Comparison of ENCODE assay signal across 8 cellular contexts in genomic region chr11:44658451-44658850, GRCh38.
A peak's percentile ranks its signal among the peaks of the same experiment; 100 is the strongest.
DNase-seq lines count a peak whose midpoint lies in the region; ATAC-seq and TF ChIP-seq lines count a peak whose summit lies in the region.

No MANE protein-coding gene starts in this region.

- H3K79me2 ChIP-seq in trophoblast cell (ENCODE audit: control insufficient read depth, insufficient read depth, low read length, poor library complexity), result no peaks in the 10 kb centered on the region

- H3K79me1 ChIP-seq in trophoblast cell (ENCODE audit: low read length), result no peaks in the 10 kb centered on the region

- H3K9ac ChIP-seq in trophoblast cell (ENCODE audit: low read length), result no peak overlapping the region

- H3K27me3 ChIP-seq in H7 (ENCODE audit: control insufficient read depth, insufficient read depth, low read length) (no peaks in the 10 kb centered on the region), trophoblast cell (ENCODE audit: insufficient read depth, low read length) (no peaks in the 10 kb centered on the region)

- no peak overlapping the region for H3K4ac ChIP-seq in trophoblast cell (ENCODE audit: low read depth, low read length)

- peak overlapping the region; percentile 71 for H3K27ac Mint-ChIP-seq in glutamatergic neuron (ENCODE audit: unreplicated experiment)
- no peak overlapping the region for H3K27ac Mint-ChIP-seq in natural killer cell treated with Interleukin-12 subunit alpha and Interleukin-12 subunit beta and Interleukin-15 and Interleukin-18, amount 100 ng/mL, for 72 hours

- no CpG with 5 or more reads among the region's 3 CpGs for WGBS in trophoblast cell (ENCODE audit: extremely low coverage, insufficient coverage, insufficient read length)

- H3K9me3 Mint-ChIP-seq in glutamatergic neuron (ENCODE audit: unreplicated experiment), result peaks cover 14% of the 10 kb centered on the region
- no peaks in the 10 kb centered on the region for H3K9me3 Mint-ChIP-seq in natural killer cell treated with Interleukin-12 subunit alpha and Interleukin-12 subunit beta and Interleukin-15 and Interleukin-18, amount 100 ng/mL, for 72 hours

- H3K4me2 ChIP-seq in trophoblast cell (ENCODE audit: low read length), result no peak overlapping the region

- H4K12ac ChIP-seq in trophoblast cell (ENCODE audit: low read depth, low read length), result no peak overlapping the region

- H4K91ac ChIP-seq in trophoblast cell (ENCODE audit: low read depth, low read length), result no peak overlapping the region

- no peak overlapping the region for H3K18ac ChIP-seq in trophoblast cell (ENCODE audit: low read length)

- DNase-seq in AG20443 (ENCODE audit: low spot score), result peak; percentile 38
- DNase-seq in H7, result peak; percentile 70
- peak; percentile 54 for DNase-seq in UCSD-AML1 (lab: John Stamatoyannopoulos, UW; ENCODE audit: unreplicated experiment)
- DNase-seq in glutamatergic neuron, result peak; percentile 53
- no peak for DNase-seq in germinal center (ENCODE audit: low spot score)
- no peak for DNase-seq in natural killer cell treated with Interleukin-12 subunit alpha and Interleukin-12 subunit beta and Interleukin-15 and Interleukin-18, amount 100 ng/mL, for 72 hours (ENCODE audit: low spot score)
- DNase-seq in NCI-H1092 treated with DMSO at 0.1 percent for 48 hours (lab: John Stamatoyannopoulos, UW), result no peak
- DNase-seq in trophoblast cell, result no peak

- H3K27me3 Mint-ChIP-seq in glutamatergic neuron (ENCODE audit: unreplicated experiment), result peaks cover 3% of the 10 kb centered on the region
- H3K27me3 Mint-ChIP-seq in natural killer cell treated with Interleukin-12 subunit alpha and Interleukin-12 subunit beta and Interleukin-15 and Interleukin-18, amount 100 ng/mL, for 72 hours, result peaks cover 14 to 18% of the 10 kb centered on the region in 2 donors

- H4K8ac ChIP-seq in trophoblast cell (ENCODE audit: low read depth, low read length), result no peak overlapping the region

- H3K4me1 Mint-ChIP-seq in glutamatergic neuron (ENCODE audit: low read depth, unreplicated experiment), result peaks cover 14% of the 10 kb centered on the region
- H3K4me1 Mint-ChIP-seq in natural killer cell treated with Interleukin-12 subunit alpha and Interleukin-12 subunit beta and Interleukin-15 and Interleukin-18, amount 100 ng/mL, for 72 hours (ENCODE audit: low read depth in 2 of 2), result no peaks in the 10 kb centered on the region

- peaks cover 5% of the 10 kb centered on the region for H3K9me3 ChIP-seq in trophoblast cell (ENCODE audit: insufficient read depth, low read depth, low read length)

- H3K4me3 Mint-ChIP-seq in glutamatergic neuron (ENCODE audit: unreplicated experiment), result no peak overlapping the region
- H3K4me3 Mint-ChIP-seq in natural killer cell treated with Interleukin-12 subunit alpha and Interleukin-12 subunit beta and Interleukin-15 and Interleukin-18, amount 100 ng/mL, for 72 hours, result no peak overlapping the region

- no peak overlapping the region for H2AFZ ChIP-seq in trophoblast cell (ENCODE audit: insufficient read depth, low read length, poor library complexity)

- H3K23ac ChIP-seq in trophoblast cell (ENCODE audit: low read length), result no peak overlapping the region

- no peak for ATAC-seq in natural killer cell treated with Interleukin-12 subunit alpha and Interleukin-12 subunit beta and Interleukin-15 and Interleukin-18, amount 100 ng/mL, for 72 hours

- no peaks in the 10 kb centered on the region for H3K36me3 ChIP-seq in H7 (replicated peaks; ENCODE audit: control insufficient read depth, insufficient read depth, low read length)
- H3K36me3 ChIP-seq in trophoblast cell (ENCODE audit: control insufficient read depth in 1 of 2, insufficient read depth in 2 of 2, low read length in 2 of 2), result no peaks in the 10 kb centered on the region

- H2BK5ac ChIP-seq in trophoblast cell (ENCODE audit: low read depth, low read length, poor library complexity), result no peak overlapping the region

- no peak overlapping the region for H3K14ac ChIP-seq in trophoblast cell (ENCODE audit: low read length)

- no peaks in the 10 kb centered on the region for H3K4me1 ChIP-seq in trophoblast cell (ENCODE audit: control insufficient read depth in 1 of 2, insufficient read depth in 2 of 2, low read length in 2 of 2)

- H2AK5ac ChIP-seq in trophoblast cell (ENCODE audit: low read length), result no peak overlapping the region

- no peak overlapping the region for H2BK12ac ChIP-seq in trophoblast cell (ENCODE audit: low read length)

- H3K36me3 Mint-ChIP-seq in glutamatergic neuron (ENCODE audit: unreplicated experiment), result peaks cover 15% of the 10 kb centered on the region
- no peaks in the 10 kb centered on the region for H3K36me3 Mint-ChIP-seq in natural killer cell treated with Interleukin-12 subunit alpha and Interleukin-12 subunit beta and Interleukin-15 and Interleukin-18, amount 100 ng/mL, for 72 hours

- no peak overlapping the region for H3K27ac ChIP-seq in trophoblast cell (ENCODE audit: low read depth, low read length)

- no peak overlapping the region for H3K4me3 ChIP-seq in H7 (ENCODE audit: insufficient read depth, low read depth, low read length)
- no peak overlapping the region for H3K4me3 ChIP-seq in trophoblast cell (ENCODE audit: low read depth, low read length)

- H2BK120ac ChIP-seq in trophoblast cell (ENCODE audit: insufficient read depth, low read length, poor library complexity), result no peak overlapping the region

- TF ChIP-seq CTCF in glutamatergic neuron (IDR thresholded peaks at IDR 0.05; ENCODE audit: partially characterized antibody, unreplicated experiment), result no peak

Comparison
In these comparisons a context has a peak if more than half of its experiments do, and no peak if none do; other contexts are left out.
1. DNase-seq: peak in AG20443 (single experiment), H7 (single experiment), UCSD-AML1 (single experiment) and glutamatergic neuron (single experiment); none in germinal center (single experiment), natural killer cell treated with Interleukin-12 subunit alpha and Interleukin-12 subunit beta and Interleukin-15 and Interleukin-18, amount 100 ng/mL, for 72 hours (single experiment), NCI-H1092 treated with DMSO at 0.1 percent for 48 hours (single experiment) and trophoblast cell (0 of 2).